In the genomic region with DNA sequence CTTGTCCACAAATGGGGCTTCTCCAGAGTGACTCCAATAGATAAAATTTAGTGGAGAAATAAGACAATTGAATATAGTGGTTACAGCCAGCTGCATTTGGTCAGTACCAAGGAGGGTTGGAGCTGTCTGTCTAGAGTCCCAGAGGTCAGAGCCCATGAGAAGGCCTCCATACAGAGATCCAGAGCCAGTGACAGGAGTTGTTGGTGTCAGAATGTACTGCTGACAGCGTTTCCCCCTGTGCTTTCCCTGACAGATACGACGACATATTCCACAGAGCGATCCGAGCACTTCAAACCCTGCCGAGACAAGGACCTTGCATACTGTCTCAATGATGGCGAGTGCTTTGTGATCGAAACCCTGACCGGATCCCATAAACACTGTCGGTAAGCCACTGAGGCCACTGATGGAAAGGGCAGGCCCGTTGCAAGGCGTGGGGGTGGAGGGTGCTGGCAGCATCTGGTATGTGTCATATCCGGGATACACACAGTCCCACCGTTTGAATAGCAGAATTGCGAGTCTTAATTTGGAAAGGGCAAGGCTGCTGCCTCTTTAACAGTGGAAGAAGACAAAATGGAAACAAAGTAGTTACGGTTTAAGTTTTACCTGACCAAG, we compare ENCODE assay signal across 17 cellular contexts.
DNase-seq lines count a peak whose midpoint lies in the region; ATAC-seq, FAIRE-seq and TF ChIP-seq lines count a peak whose summit lies in the region.
"Had no signal": no experiment of that assay in that cellular context is flagged by ENCODE, and none has a peak within 500 bp of the region (broad histone marks: within the 10 kb centered on the region; RNA-seq: fewer than 3 reads in every experiment).

No MANE protein-coding gene starts in this region.

- no peak overlapping the region for H3K4me2 ChIP-seq in PC-3 (ENCODE audit: low read length)

- no peak for ATAC-seq in PC-3
- ATAC-seq: natural killer cell treated with Interleukin-12 subunit alpha and Interleukin-12 subunit beta and Interleukin-15 and Interleukin-18, amount 100 ng/mL, for 72 hours; T-cell had no signal

- H2AFZ ChIP-seq in PC-3 (ENCODE audit: low read length): no peak overlapping the region

- no peaks in the 10 kb centered on the region for H3K27me3 ChIP-seq in PC-3 (ENCODE audit: low read length)
- H3K27me3 ChIP-seq: esophagus muscularis mucosa had no signal

- no peaks in the 10 kb centered on the region for H3K79me2 ChIP-seq in PC-3 (ENCODE audit: low read length)

- H3K4me3 Mint-ChIP-seq in endothelial cell (ENCODE audit: unreplicated experiment): no peak overlapping the region
- H3K4me3 Mint-ChIP-seq: CD14-positive monocyte; natural killer cell treated with Interleukin-12 subunit alpha and Interleukin-12 subunit beta and Interleukin-15 and Interleukin-18, amount 100 ng/mL, for 72 hours; T-cell had no signal

- intact Hi-C loops in kidney (cut with DNase I): no loop called here
- intact Hi-C loops in PC-3 (cut with micrococcal nuclease): no loop called here

- BruUV-seq in PC-3 (replicated peaks; lab: Mats Ljungman, UMichigan): no TSS peak

- H3F3A ChIP-seq in PC-3 (ENCODE audit: low read length, unreplicated experiment): no peaks in the 10 kb centered on the region

- H3K9me3 Mint-ChIP-seq in endothelial cell (ENCODE audit: unreplicated experiment): no peaks in the 10 kb centered on the region

- H3K27ac ChIP-seq in kidney (ENCODE audit: low read depth in 2 of 2, low read length in 2 of 2) (no peak overlapping the region), PC-3 (ENCODE audit: low read length) (no peak overlapping the region)
- H3K27ac ChIP-seq: esophagus muscularis mucosa had no signal

- H3K4me1 Mint-ChIP-seq in endothelial cell (ENCODE audit: unreplicated experiment): no peaks in the 10 kb centered on the region
- H3K4me1 Mint-ChIP-seq: CD14-positive monocyte, T-cell had no signal

- H3K9me2 ChIP-seq in PC-3 (replicated peaks; ENCODE audit: low read length): no peaks in the 10 kb centered on the region

- H3K27me3 Mint-ChIP-seq in endothelial cell (ENCODE audit: unreplicated experiment): no peaks in the 10 kb centered on the region
- H3K27me3 Mint-ChIP-seq: natural killer cell treated with Interleukin-12 subunit alpha and Interleukin-12 subunit beta and Interleukin-15 and Interleukin-18, amount 100 ng/mL, for 72 hours; T-cell had no signal

- H3K4me3 ChIP-seq in fibroblast of mammary gland (ENCODE audit: control insufficient read depth, low read depth, low read length): no peak overlapping the region
- H3K4me3 ChIP-seq in kidney (ENCODE audit: low read length in 2 of 2): no peak overlapping the region
- no peak overlapping the region for H3K4me3 ChIP-seq in PC-3 (ENCODE audit: low read length)
- H3K4me3 ChIP-seq: esophagus muscularis mucosa had no signal

- CTCF ChIA-PET in PC-3 (lab: Charles Lee): no interaction called here

- POLR2A ChIA-PET in PC-3 (lab: Charles Lee; ENCODE audit: unreplicated experiment): no interaction called here

- no peaks in the 10 kb centered on the region for H3K36me3 Mint-ChIP-seq in endothelial cell (ENCODE audit: low read depth, unreplicated experiment)
- H3K36me3 Mint-ChIP-seq: CD14-positive monocyte; natural killer cell treated with Interleukin-12 subunit alpha and Interleukin-12 subunit beta and Interleukin-15 and Interleukin-18, amount 100 ng/mL, for 72 hours; T-cell had no signal

- no peak for FAIRE-seq in kidney (lab: Jason Lieb, UNC)
- FAIRE-seq: HTR-8/SVneo had no signal

- H3K36me3 ChIP-seq in kidney (ENCODE audit: control insufficient read depth in 1 of 2, insufficient read depth in 2 of 2, low read length in 2 of 2) (no peaks in the 10 kb centered on the region), PC-3 (ENCODE audit: low read depth, low read length) (no peaks in the 10 kb centered on the region)
- H3K36me3 ChIP-seq: esophagus muscularis mucosa had no signal

- H3K9ac ChIP-seq in kidney (ENCODE audit: low read length in 2 of 2): no peak overlapping the region
- H3K9ac ChIP-seq in PC-3 (ENCODE audit: low read length): no peak overlapping the region

- H3K27ac Mint-ChIP-seq in endothelial cell (ENCODE audit: unreplicated experiment): no peak overlapping the region
- H3K27ac Mint-ChIP-seq: CD14-positive monocyte; natural killer cell treated with Interleukin-12 subunit alpha and Interleukin-12 subunit beta and Interleukin-15 and Interleukin-18, amount 100 ng/mL, for 72 hours; T-cell had no signal

- peak; percentile 14 for DNase-seq in fibroblast of mammary gland (ENCODE audit: low read depth)
- DNase-seq in kidney: peak; percentile 53
- DNase-seq in endothelial cell (ENCODE audit: low spot score): no peak
- no peak for DNase-seq in glomerular visceral epithelial cell (ENCODE audit: extremely low spot score)
- no peak for DNase-seq in OCI-M1 (lab: John Stamatoyannopoulos, UW)
- DNase-seq in PC-3: no peak
- DNase-seq: activated CD4-positive, CD25-positive, alpha-beta regulatory T cell treated with anti-CD3 and anti-CD28 coated beads, Interleukin-2, amount 50 U/mL, for 72 hours; activated gamma-delta T cell treated with Interleukin-2 at 50 U/mL for 16 hours; aorta; NCI-H187 treated with DMSO at 0.1 percent for 48 hours; stimulated activated CD4-positive, alpha-beta T cell treated with anti-CD3 and anti-CD28 coated beads, Interleukin-1b, Interleukin-23, amount 100 ng/mL, for 48 hours; T-cell had no signal

- TF ChIP-seq CTCF in fibroblast of mammary gland (conservative IDR thresholded peaks at IDR 0.05; ENCODE audit: control insufficient read depth, insufficient read depth, low read depth, low read length) (no peak), kidney (IDR thresholded peaks at IDR 0.05; ENCODE audit: borderline replicate concordance, extremely low read depth, insufficient read depth) (no peak), endothelial cell (IDR thresholded peaks at IDR 0.05; ENCODE audit: unreplicated experiment) (no peak), PC-3 (conservative IDR thresholded peaks at IDR 0.05; ENCODE audit: low read depth, low read length) (no peak)

- no peaks in the 10 kb centered on the region for H3K4me1 ChIP-seq in kidney (ENCODE audit: control insufficient read depth in 1 of 2, insufficient read depth in 1 of 2, low read depth in 1 of 2, low read length in 2 of 2)
- no peaks in the 10 kb centered on the region for H3K4me1 ChIP-seq in PC-3 (ENCODE audit: insufficient read depth, low read length)

- H4K20me1 ChIP-seq in PC-3 (ENCODE audit: low read length): no peaks in the 10 kb centered on the region

- H3K9me3 ChIP-seq in kidney (ENCODE audit: control insufficient read depth in 1 of 2, low read length in 2 of 2) (no peaks in the 10 kb centered on the region), PC-3 (ENCODE audit: low read length) (no peaks in the 10 kb centered on the region)
- H3K9me3 ChIP-seq: esophagus muscularis mucosa had no signal

TF ChIP-seq in PFSK-1, 5 proteins besides CTCF, POLR2A, EP300 and RAD21:
- TF ChIP-seq, protein P1, sequence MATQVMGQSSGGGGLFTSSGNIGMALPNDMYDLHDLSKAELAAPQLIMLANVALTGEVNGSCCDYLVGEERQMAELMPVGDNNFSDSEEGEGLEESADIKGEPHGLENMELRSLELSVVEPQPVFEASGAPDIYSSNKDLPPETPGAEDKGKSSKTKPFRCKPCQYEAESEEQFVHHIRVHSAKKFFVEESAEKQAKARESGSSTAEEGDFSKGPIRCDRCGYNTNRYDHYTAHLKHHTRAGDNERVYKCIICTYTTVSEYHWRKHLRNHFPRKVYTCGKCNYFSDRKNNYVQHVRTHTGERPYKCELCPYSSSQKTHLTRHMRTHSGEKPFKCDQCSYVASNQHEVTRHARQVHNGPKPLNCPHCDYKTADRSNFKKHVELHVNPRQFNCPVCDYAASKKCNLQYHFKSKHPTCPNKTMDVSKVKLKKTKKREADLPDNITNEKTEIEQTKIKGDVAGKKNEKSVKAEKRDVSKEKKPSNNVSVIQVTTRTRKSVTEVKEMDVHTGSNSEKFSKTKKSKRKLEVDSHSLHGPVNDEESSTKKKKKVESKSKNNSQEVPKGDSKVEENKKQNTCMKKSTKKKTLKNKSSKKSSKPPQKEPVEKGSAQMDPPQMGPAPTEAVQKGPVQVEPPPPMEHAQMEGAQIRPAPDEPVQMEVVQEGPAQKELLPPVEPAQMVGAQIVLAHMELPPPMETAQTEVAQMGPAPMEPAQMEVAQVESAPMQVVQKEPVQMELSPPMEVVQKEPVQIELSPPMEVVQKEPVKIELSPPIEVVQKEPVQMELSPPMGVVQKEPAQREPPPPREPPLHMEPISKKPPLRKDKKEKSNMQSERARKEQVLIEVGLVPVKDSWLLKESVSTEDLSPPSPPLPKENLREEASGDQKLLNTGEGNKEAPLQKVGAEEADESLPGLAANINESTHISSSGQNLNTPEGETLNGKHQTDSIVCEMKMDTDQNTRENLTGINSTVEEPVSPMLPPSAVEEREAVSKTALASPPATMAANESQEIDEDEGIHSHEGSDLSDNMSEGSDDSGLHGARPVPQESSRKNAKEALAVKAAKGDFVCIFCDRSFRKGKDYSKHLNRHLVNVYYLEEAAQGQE (IDR thresholded peaks at IDR 0.05; ENCODE audit: insufficient read depth in 1 of 2, low read depth in 2 of 2, low read length in 2 of 2): no peak
- TF ChIP-seq TAF1 (IDR thresholded peaks at IDR 0.05; ENCODE audit: borderline replicate concordance, insufficient read depth, low read length) (no peak), FOXP2 (optimal IDR thresholded peaks at IDR 0.05; ENCODE audit: borderline replicate concordance, extremely low read depth, extremely low read length, insufficient read depth) (peak; percentile 93), SIN3A (IDR thresholded peaks at IDR 0.05; ENCODE audit: borderline replicate concordance, insufficient read depth, low read length) (no peak)

Comparison
In these comparisons a context has a peak if more than half of its experiments do, and no peak if none do; other contexts are left out.
1. DNase-seq: peak in fibroblast of mammary gland (single experiment) and kidney (single experiment); none in endothelial cell (single experiment), glomerular visceral epithelial cell (single experiment), OCI-M1 (single experiment) and PC-3 (single experiment).